Comparison of ENCODE assay signal across 8 cellular contexts in genomic region chr12:122399592-122400373, GRCh38. TPM values are rescaled to one million over a fixed set of nuclear protein-coding genes. Genes with fewer than 3 reads are reported as not detected.
DNase-seq lines count a peak whose midpoint lies in the region; ATAC-seq and TF ChIP-seq lines count a peak whose summit lies in the region.

No MANE protein-coding gene starts in this region.

- no peak for ATAC-seq in HG03108 (IDR thresholded peaks at IDR 0.05; ENCODE audit: unreplicated experiment)

- DNase-seq in AG09319 (ENCODE audit: extremely low read depth, low read depth): peak; percentile 84
- DNase-seq in GM20000 (ENCODE audit: low spot score): peak; percentile 76
- DNase-seq in NCI-H2196 treated with DMSO at 0.1 percent for 48 hours (lab: John Stamatoyannopoulos, UW; ENCODE audit: unreplicated experiment): peak; percentile 61
- peak; percentile 13 to 48 for DNase-seq in cerebellar nuclear complex (lab: John Stamatoyannopoulos, UW)
- DNase-seq in kidney epithelial cell (ENCODE audit: low read depth): no peak
- DNase-seq in stimulated activated CD4-positive, alpha-beta T cell treated with anti-CD3 and anti-CD28 coated beads, Interleukin-15, amount 100 ng/mL, for 24 hours: peak; percentile 58

- no peaks in the 10 kb centered on the region for H3K27me3 ChIP-seq in kidney epithelial cell (ENCODE audit: control insufficient read depth, insufficient read depth, low read length)

- no peaks in the 10 kb centered on the region for H3K36me3 ChIP-seq in kidney epithelial cell (ENCODE audit: control insufficient read depth, insufficient read depth, low read length)

- TF ChIP-seq CTCF in AG09319 (IDR thresholded peaks at IDR 0.05; ENCODE audit: low read depth, low read length): peak; percentile 66
- TF ChIP-seq CTCF in GM20000 (IDR thresholded peaks at IDR 0.05; ENCODE audit: extremely low read depth, missing control alignments): peak; percentile 44
- TF ChIP-seq CTCF in WI38 (IDR thresholded peaks at IDR 0.05; ENCODE audit: low read depth, low read length): peak; percentile 61
- peak; percentile 69 for TF ChIP-seq CTCF in kidney epithelial cell (IDR thresholded peaks at IDR 0.05; ENCODE audit: insufficient read depth, low read length, poor library complexity, severe bottlenecking)

- H3K4me3 ChIP-seq in WI38 (ENCODE audit: low read depth, low read length) (peak overlapping the region; percentile 42), kidney epithelial cell (ENCODE audit: low read depth, low read length) (no peak overlapping the region)

RNA-seq across cellular contexts. Expression of gene CLIP1, which starts 22.7 kb away (rescaled TPM):
- total RNA-seq in kidney epithelial cell: 58.2 and 58.7 TPM in 2 replicates
